ENCODE assay signal across 8 cellular contexts in genomic region chr6:158645064-158646022, GRCh38. TPM values are rescaled to one million over a fixed set of nuclear protein-coding genes. Genes with fewer than 3 reads are reported as not detected.
DNase-seq lines count a peak whose midpoint lies in the region; ATAC-seq, FAIRE-seq and TF ChIP-seq lines count a peak whose summit lies in the region.

No MANE protein-coding gene starts in this region.

- no peak for FAIRE-seq in small intestine (lab: Jason Lieb, UNC)

- H3K27ac Mint-ChIP-seq in activated CD4-positive, alpha-beta T cell treated with anti-CD3 and anti-CD28 coated beads, Interleukin-2, amount 10 ng/mL, durations not matched to agents 24 days and 14 days, result peak overlapping the region; percentile 96
- H3K27ac Mint-ChIP-seq in activated CD4-positive, alpha-beta memory T cell treated with anti-CD3 and anti-CD28 coated beads, Interleukin-2, amount 10 ng/mL, durations not matched to agents 7 days and 5 days, result peak overlapping the region; percentile 76
- H3K27ac Mint-ChIP-seq in glutamatergic neuron (ENCODE audit: unreplicated experiment), result peak overlapping the region; percentile 86

- H3K27me3 Mint-ChIP-seq in activated CD4-positive, alpha-beta T cell treated with anti-CD3 and anti-CD28 coated beads, Interleukin-2, amount 10 ng/mL, durations not matched to agents 24 days and 14 days, result no peaks in the 10 kb centered on the region
- no peaks in the 10 kb centered on the region for H3K27me3 Mint-ChIP-seq in activated CD4-positive, alpha-beta memory T cell treated with anti-CD3 and anti-CD28 coated beads, Interleukin-2, amount 10 ng/mL, durations not matched to agents 7 days and 5 days
- H3K27me3 Mint-ChIP-seq in glutamatergic neuron (ENCODE audit: unreplicated experiment), result peaks cover 6% of the 10 kb centered on the region

- no peaks in the 10 kb centered on the region for H3K27me3 ChIP-seq in small intestine (ENCODE audit: control insufficient read depth in 2 of 2, insufficient read depth in 2 of 2, low read length in 2 of 2)

- no peak for ATAC-seq in HG03521 (IDR thresholded peaks at IDR 0.05; ENCODE audit: unreplicated experiment)

- H3K4me3 Mint-ChIP-seq in activated CD4-positive, alpha-beta T cell treated with anti-CD3 and anti-CD28 coated beads, Interleukin-2, amount 10 ng/mL, durations not matched to agents 24 days and 14 days, result peak overlapping the region; percentile 97
- peak overlapping the region; percentile 100 for H3K4me3 Mint-ChIP-seq in activated CD4-positive, alpha-beta memory T cell treated with anti-CD3 and anti-CD28 coated beads, Interleukin-2, amount 10 ng/mL, durations not matched to agents 7 days and 5 days
- peak overlapping the region; percentile 92 for H3K4me3 Mint-ChIP-seq in glutamatergic neuron (ENCODE audit: unreplicated experiment)

- H3K9me3 ChIP-seq in small intestine (ENCODE audit: control insufficient read depth, low read depth), result no peaks in the 10 kb centered on the region

- H3K9me3 Mint-ChIP-seq in activated CD4-positive, alpha-beta T cell treated with anti-CD3 and anti-CD28 coated beads, Interleukin-2, amount 10 ng/mL, durations not matched to agents 24 days and 14 days, result peaks cover 3% of the 10 kb centered on the region
- H3K9me3 Mint-ChIP-seq in activated CD4-positive, alpha-beta memory T cell treated with anti-CD3 and anti-CD28 coated beads, Interleukin-2, amount 10 ng/mL, durations not matched to agents 7 days and 5 days, result no peaks in the 10 kb centered on the region
- H3K9me3 Mint-ChIP-seq in glutamatergic neuron (ENCODE audit: unreplicated experiment), result peaks cover 16% of the 10 kb centered on the region

- peaks cover 70% of the 10 kb centered on the region for H3K4me1 Mint-ChIP-seq in activated CD4-positive, alpha-beta T cell treated with anti-CD3 and anti-CD28 coated beads, Interleukin-2, amount 10 ng/mL, durations not matched to agents 24 days and 14 days
- peaks cover 69% of the 10 kb centered on the region for H3K4me1 Mint-ChIP-seq in activated CD4-positive, alpha-beta memory T cell treated with anti-CD3 and anti-CD28 coated beads, Interleukin-2, amount 10 ng/mL, durations not matched to agents 7 days and 5 days
- H3K4me1 Mint-ChIP-seq in glutamatergic neuron (ENCODE audit: low read depth, unreplicated experiment), result peaks cover 28% of the 10 kb centered on the region

- H3K4me3 ChIP-seq in small intestine (ENCODE audit: low read depth in 1 of 2, low read length in 2 of 2), result peak overlapping the region; percentile 91 to 95

- peaks cover 0 to 3% of the 10 kb centered on the region in 2 donors for H3K36me3 ChIP-seq in small intestine (ENCODE audit: control insufficient read depth in 2 of 2, insufficient read depth in 2 of 2, low read length in 2 of 2)

- TF ChIP-seq CTCF in glutamatergic neuron (IDR thresholded peaks at IDR 0.05; ENCODE audit: partially characterized antibody, unreplicated experiment), result no peak

- intact Hi-C loops in activated CD4-positive, alpha-beta T cell treated with anti-CD3 and anti-CD28 coated beads, Interleukin-2, amount 10 ng/mL, durations not matched to agents 24 days and 14 days (cut with micrococcal nuclease), result loop anchor here (1.0 to 5.0 kb wide), 4 partner anchors 8 to 1332 kb away; no protein-coding TSS in a partner anchor

- H3K27ac ChIP-seq in small intestine (ENCODE audit: low read depth in 1 of 2, low read length in 1 of 2), result peak overlapping the region; percentile 99 to 100

- POLR2A ChIA-PET in activated CD4-positive, alpha-beta memory T cell treated with anti-CD3 and anti-CD28 coated beads, Interleukin-2, amount 10 ng/mL, durations not matched to agents 7 days and 5 days (lab: Charles Lee), result interaction anchor here (0.9 to 10.2 kb wide), 27 partner anchors 7 to 438 kb away, joined by 3 to 192 read pairs (median 7); partner anchors contain the start of genes SYTL3 and TAGAP

- H3K36me3 Mint-ChIP-seq in activated CD4-positive, alpha-beta T cell treated with anti-CD3 and anti-CD28 coated beads, Interleukin-2, amount 10 ng/mL, durations not matched to agents 24 days and 14 days (ENCODE audit: low read depth), result peaks cover 36% of the 10 kb centered on the region
- peaks cover 30% of the 10 kb centered on the region for H3K36me3 Mint-ChIP-seq in activated CD4-positive, alpha-beta memory T cell treated with anti-CD3 and anti-CD28 coated beads, Interleukin-2, amount 10 ng/mL, durations not matched to agents 7 days and 5 days (ENCODE audit: low read depth)
- H3K36me3 Mint-ChIP-seq in glutamatergic neuron (ENCODE audit: unreplicated experiment), result no peaks in the 10 kb centered on the region

- peak; percentile 76 for DNase-seq in activated CD4-positive, alpha-beta T cell treated with anti-CD3 and anti-CD28 coated beads, Interleukin-2, amount 10 ng/mL, durations not matched to agents 24 days and 14 days
- no peak for DNase-seq in activated CD4-positive, alpha-beta T cell treated with anti-CD3 and anti-CD28 coated beads for 4 hours
- DNase-seq in activated CD4-positive, alpha-beta memory T cell treated with anti-CD3 and anti-CD28 coated beads, Interleukin-2, amount 10 ng/mL, durations not matched to agents 7 days and 5 days, result peak; percentile 44
- DNase-seq in glutamatergic neuron, result no peak
- DNase-seq in small intestine, result no peak
- DNase-seq in NCI-H446 treated with DMSO at 0.1 percent for 48 hours (lab: John Stamatoyannopoulos, UW), result no peak
- no peak for DNase-seq in GOT3 (lab: John Stamatoyannopoulos, UW)

- H3K4me1 ChIP-seq in small intestine (ENCODE audit: control insufficient read depth in 2 of 2, insufficient read depth in 1 of 2, low read depth in 1 of 2, low read length in 1 of 2), result peaks cover 4 to 8% of the 10 kb centered on the region in 2 donors

- CTCF ChIA-PET in activated CD4-positive, alpha-beta memory T cell treated with anti-CD3 and anti-CD28 coated beads, Interleukin-2, amount 10 ng/mL, durations not matched to agents 7 days and 5 days (lab: Charles Lee), result interaction anchor here (0.7 to 5.0 kb wide), 10 partner anchors 7 to 433 kb away, joined by 3 to 51 read pairs (median 6); no protein-coding TSS in a partner anchor

- WGBS in small intestine, 3 donors, result 28 to 31% (median 30%) methylated on average over 20 to 21 of the region's 21 CpGs

RNA-seq across cellular contexts. Expression of gene DYNLT1, which starts 0.8 kb away (rescaled TPM):
- total RNA-seq in activated CD4-positive, alpha-beta T cell treated with anti-CD3 and anti-CD28 coated beads, Interleukin-2, amount 10 ng/mL, durations not matched to agents 24 days and 14 days, result 103 and 110 TPM in 2 replicates
- 100 to 1,000 TPM; 130 to 133 TPM for total RNA-seq in activated CD4-positive, alpha-beta memory T cell treated with anti-CD3 and anti-CD28 coated beads, Interleukin-2, amount 10 ng/mL, durations not matched to agents 7 days and 5 days
- total RNA-seq in glutamatergic neuron (ENCODE audit: unreplicated experiment), result 261 TPM
- 100 to 1,000 TPM; 242 to 451 (median 373) TPM for polyA plus RNA-seq in small intestine

RNA-seq across cellular contexts. Expression of gene SYTL3, which starts 4.5 kb away (rescaled TPM):
- total RNA-seq in activated CD4-positive, alpha-beta T cell treated with anti-CD3 and anti-CD28 coated beads, Interleukin-2, amount 10 ng/mL, durations not matched to agents 24 days and 14 days, result 102 and 106 TPM in 2 replicates
- total RNA-seq in activated CD4-positive, alpha-beta memory T cell treated with anti-CD3 and anti-CD28 coated beads, Interleukin-2, amount 10 ng/mL, durations not matched to agents 7 days and 5 days, result 100 to 1,000 TPM; 133 to 135 TPM
- total RNA-seq in glutamatergic neuron (ENCODE audit: unreplicated experiment), result 2.8 TPM
- 1 to 10 TPM; 3.6 to 5.7 (median 5.1) TPM for polyA plus RNA-seq in small intestine

Comparison
In these comparisons a context has a peak if more than half of its experiments do, and no peak if none do; other contexts are left out.
1. DNase-seq: peak in activated CD4-positive, alpha-beta T cell treated with anti-CD3 and anti-CD28 coated beads, Interleukin-2, amount 10 ng/mL, durations not matched to agents 24 days and 14 days (single experiment) and activated CD4-positive, alpha-beta memory T cell treated with anti-CD3 and anti-CD28 coated beads, Interleukin-2, amount 10 ng/mL, durations not matched to agents 7 days and 5 days (single experiment); none in activated CD4-positive, alpha-beta T cell treated with anti-CD3 and anti-CD28 coated beads for 4 hours (0 of 2), glutamatergic neuron (single experiment), small intestine (single experiment), NCI-H446 treated with DMSO at 0.1 percent for 48 hours (single experiment) and GOT3 (single experiment).
2. RNA of gene SYTL3, which starts 4.5 kb away (total RNA-seq): 133 to 135 TPM in activated CD4-positive, alpha-beta memory T cell treated with anti-CD3 and anti-CD28 coated beads, Interleukin-2, amount 10 ng/mL, durations not matched to agents 7 days and 5 days and 102 to 106 TPM in activated CD4-positive, alpha-beta T cell treated with anti-CD3 and anti-CD28 coated beads, Interleukin-2, amount 10 ng/mL, durations not matched to agents 24 days and 14 days; 2.8 TPM in glutamatergic neuron (single experiment); every median in the first group is over 10 times any median in the second.
3. Peak in every context shown above with its lines, with median percentiles within 50 percentile points of each other: H3K27ac Mint-ChIP-seq and H3K4me3 Mint-ChIP-seq.